In the genomic region with DNA sequence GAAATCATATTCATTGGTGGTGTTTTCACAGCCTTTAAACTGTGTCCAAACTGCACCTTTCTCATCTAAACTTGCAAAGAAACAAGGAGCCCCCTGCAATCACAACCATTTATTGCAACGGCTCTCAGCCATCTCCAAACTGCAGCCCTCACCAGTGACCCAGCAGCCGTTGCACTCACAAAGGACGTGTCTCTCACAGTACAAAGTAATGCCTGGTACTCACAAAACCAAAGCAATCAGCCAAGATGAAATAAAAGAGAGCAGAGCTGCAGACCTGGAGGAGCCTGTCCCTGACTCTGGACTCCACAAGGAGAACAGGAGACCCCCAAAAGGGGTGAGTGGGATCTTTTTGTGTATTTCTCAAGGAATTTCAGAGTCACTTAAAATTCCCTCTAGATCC, we compare ENCODE assay signal across 1 cellular context.
TF ChIP-seq lines count a peak whose summit lies in the region.

No MANE protein-coding gene starts in this region.

TF ChIP-seq in GM12878, 131 proteins besides CTCF, POLR2A, EP300 and RAD21:
- TF ChIP-seq, protein P1, sequence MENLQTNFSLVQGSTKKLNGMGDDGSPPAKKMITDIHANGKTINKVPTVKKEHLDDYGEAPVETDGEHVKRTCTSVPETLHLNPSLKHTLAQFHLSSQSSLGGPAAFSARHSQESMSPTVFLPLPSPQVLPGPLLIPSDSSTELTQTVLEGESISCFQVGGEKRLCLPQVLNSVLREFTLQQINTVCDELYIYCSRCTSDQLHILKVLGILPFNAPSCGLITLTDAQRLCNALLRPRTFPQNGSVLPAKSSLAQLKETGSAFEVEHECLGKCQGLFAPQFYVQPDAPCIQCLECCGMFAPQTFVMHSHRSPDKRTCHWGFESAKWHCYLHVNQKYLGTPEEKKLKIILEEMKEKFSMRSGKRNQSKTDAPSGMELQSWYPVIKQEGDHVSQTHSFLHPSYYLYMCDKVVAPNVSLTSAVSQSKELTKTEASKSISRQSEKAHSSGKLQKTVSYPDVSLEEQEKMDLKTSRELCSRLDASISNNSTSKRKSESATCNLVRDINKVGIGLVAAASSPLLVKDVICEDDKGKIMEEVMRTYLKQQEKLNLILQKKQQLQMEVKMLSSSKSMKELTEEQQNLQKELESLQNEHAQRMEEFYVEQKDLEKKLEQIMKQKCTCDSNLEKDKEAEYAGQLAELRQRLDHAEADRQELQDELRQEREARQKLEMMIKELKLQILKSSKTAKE (IDR thresholded peaks at IDR 0.05; ENCODE audit: low read depth, poor library complexity, severe bottlenecking), result no peak
- TF ChIP-seq IKZF2 (IDR thresholded peaks at IDR 0.05) (no peak), SREBF1 (IDR thresholded peaks at IDR 0.05; ENCODE audit: low read length) (no peak), ZNF207 (IDR thresholded peaks at IDR 0.05; ENCODE audit: borderline replicate concordance) (no peak), POLR2AphosphoS2 (IDR thresholded peaks at IDR 0.05; ENCODE audit: low read depth, low read length) (no peak), MEF2A (IDR thresholded peaks at IDR 0.05; ENCODE audit: insufficient read depth, low read depth, low read length) (no peak)
- TF ChIP-seq, protein P2, sequence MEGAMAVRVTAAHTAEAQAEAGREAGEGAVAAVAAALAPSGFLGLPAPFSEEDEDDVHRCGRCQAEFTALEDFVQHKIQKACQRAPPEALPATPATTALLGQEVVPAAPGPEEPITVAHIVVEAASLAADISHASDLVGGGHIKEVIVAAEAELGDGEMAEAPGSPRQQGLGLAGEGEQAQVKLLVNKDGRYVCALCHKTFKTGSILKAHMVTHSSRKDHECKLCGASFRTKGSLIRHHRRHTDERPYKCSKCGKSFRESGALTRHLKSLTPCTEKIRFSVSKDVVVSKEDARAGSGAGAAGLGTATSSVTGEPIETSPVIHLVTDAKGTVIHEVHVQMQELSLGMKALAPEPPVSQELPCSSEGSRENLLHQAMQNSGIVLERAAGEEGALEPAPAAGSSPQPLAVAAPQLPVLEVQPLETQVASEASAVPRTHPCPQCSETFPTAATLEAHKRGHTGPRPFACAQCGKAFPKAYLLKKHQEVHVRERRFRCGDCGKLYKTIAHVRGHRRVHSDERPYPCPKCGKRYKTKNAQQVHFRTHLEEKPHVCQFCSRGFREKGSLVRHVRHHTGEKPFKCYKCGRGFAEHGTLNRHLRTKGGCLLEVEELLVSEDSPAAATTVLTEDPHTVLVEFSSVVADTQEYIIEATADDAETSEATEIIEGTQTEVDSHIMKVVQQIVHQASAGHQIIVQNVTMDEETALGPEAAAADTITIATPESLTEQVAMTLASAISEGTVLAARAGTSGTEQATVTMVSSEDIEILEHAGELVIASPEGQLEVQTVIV (IDR thresholded peaks at IDR 0.05; ENCODE audit: borderline replicate concordance, partially characterized antibody), result no peak
- TF ChIP-seq, protein P3, sequence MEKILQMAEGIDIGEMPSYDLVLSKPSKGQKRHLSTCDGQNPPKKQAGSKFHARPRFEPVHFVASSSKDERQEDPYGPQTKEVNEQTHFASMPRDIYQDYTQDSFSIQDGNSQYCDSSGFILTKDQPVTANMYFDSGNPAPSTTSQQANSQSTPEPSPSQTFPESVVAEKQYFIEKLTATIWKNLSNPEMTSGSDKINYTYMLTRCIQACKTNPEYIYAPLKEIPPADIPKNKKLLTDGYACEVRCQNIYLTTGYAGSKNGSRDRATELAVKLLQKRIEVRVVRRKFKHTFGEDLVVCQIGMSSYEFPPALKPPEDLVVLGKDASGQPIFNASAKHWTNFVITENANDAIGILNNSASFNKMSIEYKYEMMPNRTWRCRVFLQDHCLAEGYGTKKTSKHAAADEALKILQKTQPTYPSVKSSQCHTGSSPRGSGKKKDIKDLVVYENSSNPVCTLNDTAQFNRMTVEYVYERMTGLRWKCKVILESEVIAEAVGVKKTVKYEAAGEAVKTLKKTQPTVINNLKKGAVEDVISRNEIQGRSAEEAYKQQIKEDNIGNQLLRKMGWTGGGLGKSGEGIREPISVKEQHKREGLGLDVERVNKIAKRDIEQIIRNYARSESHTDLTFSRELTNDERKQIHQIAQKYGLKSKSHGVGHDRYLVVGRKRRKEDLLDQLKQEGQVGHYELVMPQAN (conservative IDR thresholded peaks at IDR 0.05), result no peak
